In genomic region chr12:93061414-93062099, GRCh38 we compare ENCODE assay signal across 12 cellular contexts.
A peak's percentile ranks its signal among the peaks of the same experiment; 100 is the strongest.
DNase-seq lines count a peak whose midpoint lies in the region; ATAC-seq and TF ChIP-seq lines count a peak whose summit lies in the region.
"Had no signal": no experiment of that assay in that cellular context is flagged by ENCODE, and none has a peak within 500 bp of the region (broad histone marks: within the 10 kb centered on the region; RNA-seq: fewer than 3 reads in every experiment).

No MANE protein-coding gene starts in this region.

- no peak overlapping the region for H3K4me3 ChIP-seq in CD4-positive, alpha-beta memory T cell (ENCODE audit: low read length in 2 of 2)

- H3K36me3 ChIP-seq in CD4-positive, alpha-beta memory T cell (ENCODE audit: insufficient read depth, low read length) = no peaks in the 10 kb centered on the region

- POLR2A ChIA-PET in CD4-positive, alpha-beta memory T cell (lab: Charles Lee; ENCODE audit: partially characterized antibody) = no interaction called here

- no peak for TF ChIP-seq CTCF in omental fat pad (IDR thresholded peaks at IDR 0.05)

- H3K27me3 ChIP-seq in CD4-positive, alpha-beta memory T cell (ENCODE audit: insufficient read depth, low read length) = no peaks in the 10 kb centered on the region

- no peak overlapping the region for H3K4me3 Mint-ChIP-seq in CD4-positive, alpha-beta memory T cell
- H3K4me3 Mint-ChIP-seq: activated CD8-positive, alpha-beta T cell treated with anti-CD3 and anti-CD28 coated beads, Interleukin-2, amount 10 ng/mL, durations not matched to agents 7 days and 5 days; activated naive CD8-positive, alpha-beta T cell had no signal

- H3K36me3 Mint-ChIP-seq in CD4-positive, alpha-beta memory T cell = no peaks in the 10 kb centered on the region
- H3K36me3 Mint-ChIP-seq: activated naive CD8-positive, alpha-beta T cell had no signal

- H3K4me1 ChIP-seq in CD4-positive, alpha-beta memory T cell (ENCODE audit: insufficient read depth, low read length) = no peaks in the 10 kb centered on the region

- H3K4me1 Mint-ChIP-seq in CD4-positive, alpha-beta memory T cell = peaks cover 0 to 1% (median 0%) of the 10 kb centered on the region in 4 donors

- ATAC-seq in omental fat pad (ENCODE audit: low FRiP score) (peak; percentile 60), GM19023 (IDR thresholded peaks at IDR 0.05; ENCODE audit: unreplicated experiment) (no peak)

- DNase-seq in D341Med (ENCODE audit: low spot score) (peak; percentile 63), NCI-H510A (lab: John Stamatoyannopoulos, UW) (peak; percentile 3), globus pallidus (ENCODE audit: low spot score) (peak; percentile 56), omental fat pad (ENCODE audit: low spot score) (no peak), GOT3 (lab: John Stamatoyannopoulos, UW) (no peak), NCI-H1436 (lab: John Stamatoyannopoulos, UW) (no peak)
- no peak for DNase-seq in CD4-positive, alpha-beta memory T cell
- DNase-seq: activated CD8-positive, alpha-beta T cell treated with anti-CD3 and anti-CD28 coated beads, Interleukin-2, amount 10 ng/mL, durations not matched to agents 7 days and 5 days; T-helper 2 cell had no signal

- H3K9me3 Mint-ChIP-seq in CD4-positive, alpha-beta memory T cell = peaks cover 0 to 2% (median 0%) of the 10 kb centered on the region in 8 donors

- H3K27ac Mint-ChIP-seq in CD4-positive, alpha-beta memory T cell = no peak overlapping the region
- H3K27ac Mint-ChIP-seq: activated CD8-positive, alpha-beta T cell treated with anti-CD3 and anti-CD28 coated beads, Interleukin-2, amount 10 ng/mL, durations not matched to agents 7 days and 5 days; activated naive CD8-positive, alpha-beta T cell had no signal

- H3K27me3 Mint-ChIP-seq in CD4-positive, alpha-beta memory T cell = peaks cover 14 to 30% of the 10 kb centered on the region in 2 donors

- CTCF ChIA-PET in CD4-positive, alpha-beta memory T cell (lab: Charles Lee; ENCODE audit: partially characterized antibody) = no interaction called here

- intact Hi-C loops in CD4-positive, alpha-beta memory T cell (cut with micrococcal nuclease) = no loop called here

- no peak overlapping the region for H3K27ac ChIP-seq in CD4-positive, alpha-beta memory T cell (ENCODE audit: low read depth, low read length)
- H3K27ac ChIP-seq: epithelial cell of prostate had no signal

- H3K9me3 ChIP-seq in CD4-positive, alpha-beta memory T cell (ENCODE audit: control insufficient read depth in 1 of 2, low read length in 2 of 2) = no peaks in the 10 kb centered on the region

Comparison
In these comparisons a context has a peak if more than half of its experiments do, and no peak if none do; other contexts are left out.
1. DNase-seq: peak in D341Med (single experiment), NCI-H510A (single experiment) and globus pallidus (single experiment); none in omental fat pad (single experiment), CD4-positive, alpha-beta memory T cell (0 of 5), GOT3 (single experiment) and NCI-H1436 (single experiment).